Comparison of ENCODE assay signal across 29 cellular contexts in genomic region chr12:19284658-19285057, GRCh38.
"Had no signal": no experiment of that assay in that cellular context is flagged by ENCODE, and none has a peak within 500 bp of the region (broad histone marks: within the 10 kb centered on the region; RNA-seq: fewer than 3 reads in every experiment).

No MANE protein-coding gene starts in this region.

- H3K36me3 Mint-ChIP-seq: stimulated activated memory B cell treated with anti-CD40 and anti-IgM and Interleukin-4, amounts not matched to agents 10 μg/mL and 1 μg/mL and 100 μg/mL, for 72 hours; stimulated activated naive B cell treated with anti-CD40 and anti-IgM and Interleukin-4, amounts not matched to agents 10 μg/mL and 1 μg/mL and 100 μg/mL, for 72 hours had no signal

- H3K9me3 Mint-ChIP-seq: stimulated activated effector memory CD8-positive, alpha-beta T cell treated with anti-CD3 and anti-CD28 coated beads, Interleukin-12 subunit alpha, Interleukin-12 subunit beta, amount 100 ng/mL, for 72 hours; stimulated activated memory B cell treated with anti-CD40 and anti-IgM and Interleukin-4, amounts not matched to agents 10 μg/mL and 1 μg/mL and 100 μg/mL, for 72 hours; stimulated activated naive B cell treated with anti-CD40 and anti-IgM and Interleukin-4, amounts not matched to agents 10 μg/mL and 1 μg/mL and 100 μg/mL, for 72 hours; stimulated activated naive CD8-positive, alpha-beta T cell treated with anti-CD3 and anti-CD28 coated beads, Interleukin-15, amount 100 ng/mL, for 72 hours; stimulated activated naive CD8-positive, alpha-beta T cell treated with anti-CD3 and anti-CD28 coated beads, Interleukin-15, Interleukin-2, amounts not matched to agents 100 ng/mL and 50 ng/mL, for 24 hours; type B pancreatic cell had no signal

- H3K27me3 Mint-ChIP-seq: stimulated activated memory B cell treated with anti-CD40 and anti-IgM and Interleukin-4, amounts not matched to agents 10 μg/mL and 1 μg/mL and 100 μg/mL, for 72 hours; stimulated activated naive B cell treated with anti-CD40 and anti-IgM and Interleukin-4, amounts not matched to agents 10 μg/mL and 1 μg/mL and 100 μg/mL, for 72 hours; stimulated activated naive CD8-positive, alpha-beta T cell treated with anti-CD3 and anti-CD28 coated beads, Interleukin-15, amount 100 ng/mL, for 72 hours; stimulated activated naive CD8-positive, alpha-beta T cell treated with anti-CD3 and anti-CD28 coated beads, Interleukin-15, Interleukin-2, amounts not matched to agents 100 ng/mL and 50 ng/mL, for 24 hours; type B pancreatic cell had no signal

- H3K27ac Mint-ChIP-seq: stimulated activated effector memory CD8-positive, alpha-beta T cell treated with anti-CD3 and anti-CD28 coated beads, Interleukin-12 subunit alpha, Interleukin-12 subunit beta, amount 100 ng/mL, for 72 hours; stimulated activated memory B cell treated with anti-CD40 and anti-IgM and Interleukin-4, amounts not matched to agents 10 μg/mL and 1 μg/mL and 100 μg/mL, for 72 hours; stimulated activated naive B cell treated with anti-CD40 and anti-IgM and Interleukin-4, amounts not matched to agents 10 μg/mL and 1 μg/mL and 100 μg/mL, for 72 hours; stimulated activated naive CD8-positive, alpha-beta T cell treated with anti-CD3 and anti-CD28 coated beads, Interleukin-15, amount 100 ng/mL, for 72 hours; stimulated activated naive CD8-positive, alpha-beta T cell treated with anti-CD3 and anti-CD28 coated beads, Interleukin-15, Interleukin-2, amounts not matched to agents 100 ng/mL and 50 ng/mL, for 24 hours; type B pancreatic cell had no signal

- H3K9me3 ChIP-seq: stomach, suprapubic skin, testis, thoracic aorta, thyroid gland, tibial artery, tibial nerve, transverse colon, upper lobe of left lung, upper lobe of right lung, uterus, vagina had no signal

- H3K4me3 Mint-ChIP-seq: stimulated activated effector memory CD8-positive, alpha-beta T cell treated with anti-CD3 and anti-CD28 coated beads, Interleukin-12 subunit alpha, Interleukin-12 subunit beta, amount 100 ng/mL, for 72 hours; stimulated activated memory B cell treated with anti-CD40 and anti-IgM and Interleukin-4, amounts not matched to agents 10 μg/mL and 1 μg/mL and 100 μg/mL, for 72 hours; stimulated activated naive B cell treated with anti-CD40 and anti-IgM and Interleukin-4, amounts not matched to agents 10 μg/mL and 1 μg/mL and 100 μg/mL, for 72 hours; stimulated activated naive CD8-positive, alpha-beta T cell treated with anti-CD3 and anti-CD28 coated beads, Interleukin-15, amount 100 ng/mL, for 72 hours; stimulated activated naive CD8-positive, alpha-beta T cell treated with anti-CD3 and anti-CD28 coated beads, Interleukin-15, Interleukin-2, amounts not matched to agents 100 ng/mL and 50 ng/mL, for 24 hours; type B pancreatic cell had no signal

- DNase-seq: stimulated activated CD4-positive, alpha-beta T cell treated with anti-CD3 and anti-CD28 coated beads, Interleukin-2, amount 100 ng/mL, for 48 hours; stimulated activated CD4-positive, alpha-beta T cell treated with anti-CD3 and anti-CD28 coated beads, Interleukin-4, amount 100 ng/mL, for 1 hour; stimulated activated CD4-positive, alpha-beta T cell treated with anti-CD3 and anti-CD28 coated beads, Interleukin-4, amount 100 ng/mL, for 24 hours; stimulated activated CD4-positive, alpha-beta T cell treated with anti-CD3 and anti-CD28 coated beads, Interleukin-4, amount 100 ng/mL, for 4 hours; stimulated activated CD8-positive, alpha-beta memory T cell treated with anti-CD3 and anti-CD28 coated beads, Interleukin-4, amount 100 ng/mL, for 48 hours; stimulated activated naive B cell treated with anti-CD40 and anti-IgM and Interleukin-4, amounts not matched to agents 10 μg/mL and 1 μg/mL and 100 μg/mL, for 72 hours; stimulated activated naive CD4-positive, alpha-beta T cell; stimulated activated naive CD4-positive, alpha-beta T cell treated with Interleukin-2 at 50 U/mL for 16 hours; stimulated activated naive CD8-positive, alpha-beta T cell treated with anti-CD3 and anti-CD28 coated beads, Interleukin-15, amount 100 ng/mL, for 72 hours; stimulated activated naive CD8-positive, alpha-beta T cell treated with anti-CD3 and anti-CD28 coated beads, Interleukin-15, Interleukin-2, amounts not matched to agents 100 U/mL and 50 U/mL, for 24 hours; stomach; substantia nigra; testis; thyroid gland; tibial artery; transverse colon; trophoblast cell; upper lobe of left lung; upper lobe of right lung; uterus had no signal

- H3K27ac ChIP-seq: stomach, suprapubic skin, testis, thoracic aorta, thyroid gland, tibial artery, tibial nerve, transverse colon, upper lobe of left lung, upper lobe of right lung, uterus, vagina had no signal

- H3K4me1 Mint-ChIP-seq: stimulated activated effector memory CD8-positive, alpha-beta T cell treated with anti-CD3 and anti-CD28 coated beads, Interleukin-12 subunit alpha, Interleukin-12 subunit beta, amount 100 ng/mL, for 72 hours; stimulated activated memory B cell treated with anti-CD40 and anti-IgM and Interleukin-4, amounts not matched to agents 10 μg/mL and 1 μg/mL and 100 μg/mL, for 72 hours; stimulated activated naive B cell treated with anti-CD40 and anti-IgM and Interleukin-4, amounts not matched to agents 10 μg/mL and 1 μg/mL and 100 μg/mL, for 72 hours; stimulated activated naive CD8-positive, alpha-beta T cell treated with anti-CD3 and anti-CD28 coated beads, Interleukin-15, amount 100 ng/mL, for 72 hours had no signal

- H3K4me1 ChIP-seq: suprapubic skin, testis, thyroid gland, transverse colon, upper lobe of left lung, upper lobe of right lung, uterus, vagina had no signal

- ATAC-seq: stimulated activated effector memory CD8-positive, alpha-beta T cell treated with anti-CD3 and anti-CD28 coated beads, Interleukin-12 subunit alpha, Interleukin-12 subunit beta, amount 100 ng/mL, for 72 hours; stimulated activated memory B cell treated with anti-CD40 and anti-IgM and Interleukin-4, amounts not matched to agents 10 μg/mL and 1 μg/mL and 100 μg/mL, for 72 hours; stimulated activated naive B cell treated with anti-CD40 and anti-IgM and Interleukin-4, amounts not matched to agents 10 μg/mL and 1 μg/mL and 100 μg/mL, for 72 hours; stimulated activated naive CD8-positive, alpha-beta T cell treated with anti-CD3 and anti-CD28 coated beads, Interleukin-15, amount 100 ng/mL, for 72 hours; stimulated activated naive CD8-positive, alpha-beta T cell treated with anti-CD3 and anti-CD28 coated beads, Interleukin-15, Interleukin-2, amounts not matched to agents 100 U/mL and 50 U/mL, for 24 hours; upper lobe of right lung had no signal

- FAIRE-seq: urothelium cell line had no signal

- H3K27me3 ChIP-seq: stomach, suprapubic skin, testis, thyroid gland, tibial artery, tibial nerve, transverse colon, upper lobe of left lung, upper lobe of right lung, uterus, vagina had no signal

- H3K4me3 ChIP-seq: stomach, suprapubic skin, testis, thoracic aorta, thyroid gland, tibial artery, tibial nerve, transverse colon, upper lobe of left lung, upper lobe of right lung, uterus, vagina had no signal

- H3K36me3 ChIP-seq: thoracic aorta, thyroid gland, uterus had no signal
